Comparison of ENCODE assay signal across 15 cellular contexts in the genomic region with DNA sequence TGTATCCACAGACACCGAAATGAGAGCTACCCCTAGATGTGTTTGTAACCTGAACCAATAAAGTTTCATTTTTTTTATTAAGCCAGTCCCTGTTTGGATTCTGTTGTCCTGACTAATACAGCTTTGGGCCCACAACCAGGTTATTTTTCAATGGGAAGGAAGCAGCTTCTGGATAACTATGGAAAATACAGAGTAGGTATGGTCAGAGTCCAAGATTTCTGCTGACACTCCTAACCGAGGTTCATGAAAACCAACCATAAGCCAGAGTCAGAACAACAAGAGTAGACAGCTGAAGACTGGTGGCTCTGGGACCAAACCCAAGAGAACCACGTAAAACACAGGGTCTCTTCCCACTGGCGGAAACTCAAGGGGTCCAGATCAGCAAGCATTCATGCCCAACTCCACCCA. TPM values are rescaled to one million over a fixed set of nuclear protein-coding genes. Genes with fewer than 3 reads are reported as not detected.
DNase-seq lines count a peak whose midpoint lies in the region; ATAC-seq and TF ChIP-seq lines count a peak whose summit lies in the region.
"Had no signal": no experiment of that assay in that cellular context is flagged by ENCODE, and none has a peak within 500 bp of the region (broad histone marks: within the 10 kb centered on the region; RNA-seq: fewer than 3 reads in every experiment).

No MANE protein-coding gene starts in this region.

- peaks cover 0 to 5% (median 0%) of the 10 kb centered on the region in 4 donors for H3K36me3 ChIP-seq in right lobe of liver
- H3K36me3 ChIP-seq in suprapubic skin = peaks cover 6% of the 10 kb centered on the region

- no peak for TF ChIP-seq POLR2A in right lobe of liver (IDR thresholded peaks at IDR 0.05)
- TF ChIP-seq POLR2A in suprapubic skin (IDR thresholded peaks at IDR 0.05) = no peak

- no peak for ATAC-seq in activated CD4-positive, alpha-beta T cell treated with anti-CD3 and anti-CD28 coated beads for 36 hours
- peak; percentile 33 to 58 (median 49) for ATAC-seq in right lobe of liver

- H3K4me1 ChIP-seq in right lobe of liver (peaks cover 0 to 81% (median 40%) of the 10 kb centered on the region in 4 donors), suprapubic skin (peaks cover 88% of the 10 kb centered on the region)

- H3K27ac Mint-ChIP-seq in activated CD4-positive, alpha-beta T cell treated with anti-CD3 and anti-CD28 coated beads for 36 hours = peak overlapping the region; percentile 52
- H3K27ac Mint-ChIP-seq: progenitor cell of endocrine pancreas had no signal

- H3K27me3 Mint-ChIP-seq in activated CD4-positive, alpha-beta T cell treated with anti-CD3 and anti-CD28 coated beads for 36 hours = no peaks in the 10 kb centered on the region

- no peak overlapping the region for H3K4me3 Mint-ChIP-seq in activated CD4-positive, alpha-beta T cell treated with anti-CD3 and anti-CD28 coated beads for 36 hours

- H3K4me1 Mint-ChIP-seq in activated CD4-positive, alpha-beta T cell treated with anti-CD3 and anti-CD28 coated beads for 36 hours = peaks cover 84% of the 10 kb centered on the region

- CTCF ChIA-PET in activated CD4-positive, alpha-beta T cell treated with anti-CD3 and anti-CD28 coated beads for 36 hours (lab: Charles Lee) = interaction anchor here (1.2 to 3.3 kb wide), 2 partner anchors 13 to 199 kb away, joined by 3 to 15 read pairs; no protein-coding TSS in a partner anchor

- DNase-seq in activated CD4-positive, alpha-beta T cell treated with anti-CD3 and anti-CD28 coated beads for 36 hours = no peak
- DNase-seq in activated CD4-positive, alpha-beta T cell treated with anti-CD3 and anti-CD28 coated beads, Interleukin-2, amount 50 U/mL, for 48 hours = no peak
- DNase-seq in caudate nucleus (lab: John Stamatoyannopoulos, UW) (no peak), right lobe of liver (no peak), suprapubic skin (ENCODE audit: low spot score in 2 of 2) (no peak), KBM-7 (no peak), SIG-M5 (lab: John Stamatoyannopoulos, UW) (no peak)
- DNase-seq in activated CD4-positive, CD25-positive, alpha-beta regulatory T cell treated with anti-CD3 and anti-CD28 coated beads, Interleukin-2, amount 50 U/mL, for 72 hours = no peak
- DNase-seq: activated gamma-delta T cell treated with Interleukin-2 at 50 U/mL for 16 hours, DND-41, RPMI8226 had no signal

- H3K9me3 Mint-ChIP-seq in activated CD4-positive, alpha-beta T cell treated with anti-CD3 and anti-CD28 coated beads for 36 hours (ENCODE audit: low read depth) = no peaks in the 10 kb centered on the region

- H3K27ac ChIP-seq in caudate nucleus (ENCODE audit: low read depth, low read length) = peak overlapping the region; percentile 2
- peak overlapping the region in 1 of 3 donors; percentile 30 for H3K27ac ChIP-seq in right lobe of liver
- H3K27ac ChIP-seq in suprapubic skin = no peak overlapping the region
- H3K27ac ChIP-seq: 22Rv1, epithelial cell of prostate, KMS-11 had no signal

- TF ChIP-seq CTCF in right lobe of liver (IDR thresholded peaks at IDR 0.05) = no peak
- TF ChIP-seq CTCF in suprapubic skin (IDR thresholded peaks at IDR 0.05) = no peak

- H3K27me3 ChIP-seq in right lobe of liver (no peaks in the 10 kb centered on the region), suprapubic skin (no peaks in the 10 kb centered on the region)

- intact Hi-C loops in activated CD4-positive, alpha-beta T cell treated with anti-CD3 and anti-CD28 coated beads for 36 hours (cut with DNase I, micrococcal nuclease) = loop anchor here in 1 of 2 experiments (10.0 kb wide), 1 partner anchor 1381 kb away; no protein-coding TSS in a partner anchor
- intact Hi-C loops in right lobe of liver (cut with DNase I) = no loop called here

- POLR2A ChIA-PET in activated CD4-positive, alpha-beta T cell treated with anti-CD3 and anti-CD28 coated beads for 36 hours (lab: Charles Lee) = interaction anchor here (0.7 kb wide), 1 partner anchor 179 kb away, joined by 3 read pairs; no protein-coding TSS in a partner anchor

- TF ChIP-seq EP300 in suprapubic skin (IDR thresholded peaks at IDR 0.05) = no peak

- in situ Hi-C loops in KBM-7 (cut with MboI; ENCODE audit: low pct_unique_long_range_greater_than_20kb, low sequenced_read_pairs) = no loop called here

- WGBS in right lobe of liver (ENCODE audit: insufficient coverage, low coverage, low lambda C conversion rate, missing lambda C conversion rate) = 34% methylated on average over 4 of the region's 4 CpGs
- WGBS in suprapubic skin = 58% methylated on average over 4 of the region's 4 CpGs

- H3K9me3 ChIP-seq in right lobe of liver (no peaks in the 10 kb centered on the region), suprapubic skin (no peaks in the 10 kb centered on the region)

- H3K36me3 Mint-ChIP-seq in activated CD4-positive, alpha-beta T cell treated with anti-CD3 and anti-CD28 coated beads for 36 hours (ENCODE audit: low read depth) = peaks cover 7% of the 10 kb centered on the region

- H3K4me3 ChIP-seq in right lobe of liver (no peak overlapping the region), suprapubic skin (peak overlapping the region; percentile 17)

RNA-seq across cellular contexts. Expression of a gene that starts 10.8 kb away (rescaled TPM):
- total RNA-seq in activated CD4-positive, alpha-beta T cell treated with anti-CD3 and anti-CD28 coated beads for 36 hours = 10 to 100 TPM; 20.2 to 22.3 TPM
- total RNA-seq in right lobe of liver (10 to 100 TPM in 5 of 6 experiments, 1 to 10 TPM in 1; 8.7 to 74.7 (median 32.3) TPM), suprapubic skin (100 to 1,000 TPM in 3 of 4 donors, 10 to 100 TPM in 1; 90.0 to 118 (median 109) TPM)
